13 cellular contexts compared by ENCODE assay signal in the genomic region with DNA sequence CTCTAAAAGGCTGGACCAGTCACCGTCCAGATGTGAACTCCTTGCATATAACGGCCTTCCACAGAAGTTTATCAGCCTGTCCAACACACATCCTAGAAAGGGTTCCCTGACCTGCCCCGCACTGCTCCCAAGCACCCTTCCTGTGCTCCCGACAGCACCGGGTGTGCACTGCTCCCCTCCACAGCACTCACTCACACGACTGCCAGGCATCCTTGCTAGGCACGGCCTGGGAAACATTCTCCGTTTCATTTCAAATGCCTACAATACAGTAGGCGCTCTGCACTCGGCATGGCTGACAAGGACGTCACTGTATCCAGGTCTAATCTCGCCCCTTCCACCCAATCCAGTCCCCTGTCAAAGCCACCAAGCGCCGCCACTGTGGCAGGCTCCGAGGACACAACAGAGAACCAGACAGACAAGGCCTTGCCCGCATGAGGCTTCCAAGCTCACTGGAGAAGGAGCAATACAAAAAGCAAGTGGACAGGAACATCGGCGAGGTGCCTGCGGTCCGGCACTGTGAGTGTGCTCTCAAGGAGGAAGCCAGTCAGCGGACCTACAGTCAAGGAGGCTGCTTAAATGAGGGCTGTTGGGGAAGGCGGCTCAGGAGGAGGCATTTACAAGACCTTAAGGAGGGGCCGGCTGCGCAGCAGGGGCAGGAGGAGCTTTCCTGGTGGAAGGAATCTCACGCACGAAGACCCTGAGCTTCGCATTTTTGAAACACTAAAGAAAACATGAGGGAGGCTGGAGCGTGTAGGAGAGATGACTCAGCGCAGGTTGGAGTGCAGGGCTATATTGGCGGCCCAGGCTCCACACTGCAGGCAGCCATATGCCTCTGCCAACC. TPM values are rescaled to one million over a fixed set of nuclear protein-coding genes. Genes with fewer than 3 reads are reported as not detected.
DNase-seq lines count a peak whose midpoint lies in the region; ATAC-seq and TF ChIP-seq lines count a peak whose summit lies in the region.
"Had no signal": no experiment of that assay in that cellular context is flagged by ENCODE, and none has a peak within 500 bp of the region (broad histone marks: within the 10 kb centered on the region; RNA-seq: fewer than 3 reads in every experiment).

No MANE protein-coding gene starts in this region.

- no peaks in the 10 kb centered on the region for H3K27me3 ChIP-seq in mucosa of rectum (ENCODE audit: control insufficient read depth in 2 of 2, insufficient read depth in 2 of 2, low read length in 2 of 2)

- peaks cover 0 to 2% of the 10 kb centered on the region in 2 donors for H3K36me3 ChIP-seq in mucosa of rectum (ENCODE audit: control insufficient read depth in 2 of 2, insufficient read depth in 2 of 2, low read length in 2 of 2)

- H3K27ac ChIP-seq in mucosa of rectum (ENCODE audit: low read depth in 2 of 2, low read length in 2 of 2) = peak overlapping the region; percentile 15 to 59

- TF ChIP-seq CTCF in fibroblast of villous mesenchyme (IDR thresholded peaks at IDR 0.05; ENCODE audit: insufficient read depth, low read depth, low read length) = no peak

- H3K9ac ChIP-seq in mucosa of rectum (ENCODE audit: low read depth in 1 of 2, low read length in 2 of 2) = no peak overlapping the region

- H3K9me3 ChIP-seq in mucosa of rectum (ENCODE audit: control insufficient read depth in 2 of 2, low read length in 2 of 2) = no peaks in the 10 kb centered on the region

- H3K4me1 ChIP-seq in mucosa of rectum (ENCODE audit: control insufficient read depth in 2 of 2, insufficient read depth in 2 of 2, low read length in 2 of 2) = peaks cover 0 to 5% of the 10 kb centered on the region in 2 donors

- peak; percentile 49 for DNase-seq in activated effector memory CD4-positive, alpha-beta T cell treated with anti-CD3 and anti-CD28 coated beads, Interleukin-2, amount 50 U/mL, for 16 hours
- no peak for DNase-seq in activated effector memory CD4-positive, alpha-beta T cell treated with Interleukin-2 at 50 U/mL for 16 hours
- DNase-seq in fibroblast of villous mesenchyme (ENCODE audit: low read depth) (peak; percentile 69), NCI-H748 (lab: John Stamatoyannopoulos, UW; ENCODE audit: unreplicated experiment) (no peak), amniotic stem cell (lab: John Stamatoyannopoulos, UW) (no peak)
- no peak for DNase-seq in stimulated activated effector memory CD8-positive, alpha-beta T cell treated with anti-CD3 and anti-CD28 coated beads, Interleukin-12 subunit alpha, Interleukin-12 subunit beta, amount 100 ng/mL, for 72 hours (ENCODE audit: low spot score in 2 of 2)
- DNase-seq: 8988T, GOT3, NCI-H1417, NCI-H510A treated with DMSO at 0.1 percent for 48 hours, SHP77 had no signal

- H3K4me3 ChIP-seq in fibroblast of villous mesenchyme (ENCODE audit: low read depth, low read length) (peak overlapping the region; percentile 28), mucosa of rectum (ENCODE audit: low read length in 2 of 2) (no peak overlapping the region)

- no peak overlapping the region for H3K4me3 Mint-ChIP-seq in stimulated activated effector memory CD8-positive, alpha-beta T cell treated with anti-CD3 and anti-CD28 coated beads, Interleukin-12 subunit alpha, Interleukin-12 subunit beta, amount 100 ng/mL, for 72 hours

- ATAC-seq in GM19035 (IDR thresholded peaks at IDR 0.05; ENCODE audit: unreplicated experiment) = no peak
- ATAC-seq in stimulated activated effector memory CD8-positive, alpha-beta T cell treated with anti-CD3 and anti-CD28 coated beads, Interleukin-12 subunit alpha, Interleukin-12 subunit beta, amount 100 ng/mL, for 72 hours = no peak

- no peaks in the 10 kb centered on the region for H3K9me3 Mint-ChIP-seq in stimulated activated effector memory CD8-positive, alpha-beta T cell treated with anti-CD3 and anti-CD28 coated beads, Interleukin-12 subunit alpha, Interleukin-12 subunit beta, amount 100 ng/mL, for 72 hours

- no peak overlapping the region for H3K27ac Mint-ChIP-seq in stimulated activated effector memory CD8-positive, alpha-beta T cell treated with anti-CD3 and anti-CD28 coated beads, Interleukin-12 subunit alpha, Interleukin-12 subunit beta, amount 100 ng/mL, for 72 hours

- H3K36me3 Mint-ChIP-seq in stimulated activated effector memory CD8-positive, alpha-beta T cell treated with anti-CD3 and anti-CD28 coated beads, Interleukin-12 subunit alpha, Interleukin-12 subunit beta, amount 100 ng/mL, for 72 hours = no peaks in the 10 kb centered on the region

- peaks cover 34% of the 10 kb centered on the region for H3K4me1 Mint-ChIP-seq in stimulated activated effector memory CD8-positive, alpha-beta T cell treated with anti-CD3 and anti-CD28 coated beads, Interleukin-12 subunit alpha, Interleukin-12 subunit beta, amount 100 ng/mL, for 72 hours

RNA-seq across cellular contexts. Expression of a gene that starts 29.2 kb away (rescaled TPM):
- total RNA-seq in fibroblast of villous mesenchyme = 41.9 and 46.2 TPM in 2 replicates

Comparison
In these comparisons a context has a peak if more than half of its experiments do, and no peak if none do; other contexts are left out.
1. DNase-seq: peak in activated effector memory CD4-positive, alpha-beta T cell treated with anti-CD3 and anti-CD28 coated beads, Interleukin-2, amount 50 U/mL, for 16 hours (single experiment) and fibroblast of villous mesenchyme (single experiment); none in activated effector memory CD4-positive, alpha-beta T cell treated with Interleukin-2 at 50 U/mL for 16 hours (single experiment), NCI-H748 (single experiment), amniotic stem cell (single experiment) and stimulated activated effector memory CD8-positive, alpha-beta T cell treated with anti-CD3 and anti-CD28 coated beads, Interleukin-12 subunit alpha, Interleukin-12 subunit beta, amount 100 ng/mL, for 72 hours (0 of 2).